Comparison of ENCODE assay signal across 14 cellular contexts in genomic region chr2:203396667-203397066, GRCh38.
DNase-seq lines count a peak whose midpoint lies in the region; ATAC-seq and TF ChIP-seq lines count a peak whose summit lies in the region.
"Had no signal": no experiment of that assay in that cellular context is flagged by ENCODE, and none has a peak within 500 bp of the region (broad histone marks: within the 10 kb centered on the region; RNA-seq: fewer than 3 reads in every experiment).

No MANE protein-coding gene starts in this region.

- peaks cover 11% of the 10 kb centered on the region for H3K36me3 Mint-ChIP-seq in activated naive CD4-positive, alpha-beta T cell treated with anti-CD3 and anti-CD28 coated beads, Interleukin-2, amount 10 ng/mL, durations not matched to agents 7 days and 5 days

- ATAC-seq in GM18861 (IDR thresholded peaks at IDR 0.05; ENCODE audit: unreplicated experiment) (no peak), HG03469 (IDR thresholded peaks at IDR 0.05; ENCODE audit: unreplicated experiment) (no peak)

- H3K27ac Mint-ChIP-seq in activated naive CD4-positive, alpha-beta T cell treated with anti-CD3 and anti-CD28 coated beads, Interleukin-2, amount 10 ng/mL, durations not matched to agents 7 days and 5 days = no peak overlapping the region
- H3K27ac Mint-ChIP-seq: IgD-negative memory B cell; T-helper 1 cell treated with Interleukin-12 subunit alpha and Interleukin-12 subunit beta and Interleukin-4 antibody, amounts not matched to agents 30 μg/mL and 1 μg/mL, for 36 hours had no signal

- no peaks in the 10 kb centered on the region for H3K9me2 ChIP-seq in DOHH2 (replicated peaks; ENCODE audit: control insufficient read depth, low read length)
- no peaks in the 10 kb centered on the region for H3K9me2 ChIP-seq in Loucy (replicated peaks; ENCODE audit: low read depth, low read length)

- H3K9ac ChIP-seq in Loucy (ENCODE audit: low read depth, low read length, poor library complexity, severe bottlenecking) = no peak overlapping the region

- peaks cover 20% of the 10 kb centered on the region for H3K36me3 ChIP-seq in DOHH2 (ENCODE audit: control insufficient read depth, low read length)
- peaks cover 45% of the 10 kb centered on the region for H3K36me3 ChIP-seq in Loucy (ENCODE audit: insufficient read depth, low read length)

- H3K4me2 ChIP-seq in DOHH2 (ENCODE audit: low read length) (no peak overlapping the region), Loucy (ENCODE audit: low read depth, low read length, poor library complexity, severe bottlenecking) (no peak overlapping the region)

- CTCF ChIA-PET in activated naive CD4-positive, alpha-beta T cell treated with anti-CD3 and anti-CD28 coated beads, Interleukin-2, amount 10 ng/mL, durations not matched to agents 7 days and 5 days (lab: Charles Lee) = no interaction called here

- H3K4me3 ChIP-seq in DOHH2 (ENCODE audit: low read length) (no peak overlapping the region), Loucy (ENCODE audit: low read length, poor library complexity, severe bottlenecking) (no peak overlapping the region)
- H3K4me3 ChIP-seq: suprapubic skin had no signal

- TF ChIP-seq CTCF in DOHH2 (IDR thresholded peaks at IDR 0.05; ENCODE audit: low read depth, low read length, poor library complexity, severe bottlenecking) = peak; percentile 39
- TF ChIP-seq CTCF in Loucy (conservative IDR thresholded peaks at IDR 0.05; ENCODE audit: low read length) = peak; percentile 46

- peaks cover 4% of the 10 kb centered on the region for H3K4me1 Mint-ChIP-seq in activated naive CD4-positive, alpha-beta T cell treated with anti-CD3 and anti-CD28 coated beads, Interleukin-2, amount 10 ng/mL, durations not matched to agents 7 days and 5 days
- H3K4me1 Mint-ChIP-seq: IgD-negative memory B cell had no signal

- peak; percentile 24 for DNase-seq in cerebellar cortex (ENCODE audit: low spot score)
- peak; percentile 6 for DNase-seq in left kidney (ENCODE audit: low read depth, low spot score)
- DNase-seq in activated naive CD4-positive, alpha-beta T cell treated with anti-CD3 and anti-CD28 coated beads, Interleukin-2, amount 10 ng/mL, durations not matched to agents 7 days and 5 days = no peak
- no peak for DNase-seq in central memory CD4-positive, alpha-beta T cell
- DNase-seq: activated T-cell treated with anti-CD3 and anti-CD28 coated beads for 4 hours; NCI-H510A; stimulated activated CD4-positive, alpha-beta T cell treated with anti-CD3 and anti-CD28 coated beads, Interleukin-4, amount 100 ng/mL, for 24 hours had no signal

- H4K20me1 ChIP-seq in DOHH2 (ENCODE audit: control insufficient read depth, insufficient read depth, low read depth, low read length) (no peaks in the 10 kb centered on the region), Loucy (ENCODE audit: insufficient read depth, low read length, poor library complexity, severe bottlenecking) (no peaks in the 10 kb centered on the region)

- H3K27me3 ChIP-seq in DOHH2 (ENCODE audit: control insufficient read depth, low read length) = no peaks in the 10 kb centered on the region
- no peaks in the 10 kb centered on the region for H3K27me3 ChIP-seq in Loucy (ENCODE audit: insufficient read depth, low read length, poor library complexity, severe bottlenecking)
- H3K27me3 ChIP-seq: suprapubic skin had no signal

- H3F3A ChIP-seq in DOHH2 (ENCODE audit: control insufficient read depth, insufficient read depth) (peaks cover 6% of the 10 kb centered on the region; the same call in 1 of the 2 replicates), Loucy (ENCODE audit: low read depth) (no peaks in the 10 kb centered on the region)

- H3K4me1 ChIP-seq in DOHH2 (ENCODE audit: control insufficient read depth, low read length) = no peaks in the 10 kb centered on the region
- no peaks in the 10 kb centered on the region for H3K4me1 ChIP-seq in Loucy (ENCODE audit: insufficient read depth, low read length, poor library complexity, severe bottlenecking)
- H3K4me1 ChIP-seq: suprapubic skin had no signal

- peaks cover 4% of the 10 kb centered on the region for H3K9me3 Mint-ChIP-seq in activated naive CD4-positive, alpha-beta T cell treated with anti-CD3 and anti-CD28 coated beads, Interleukin-2, amount 10 ng/mL, durations not matched to agents 7 days and 5 days

- no peak overlapping the region for H2AFZ ChIP-seq in Loucy (ENCODE audit: low read length)

- no peak overlapping the region for H3K27ac ChIP-seq in DOHH2 (ENCODE audit: low read depth, low read length)
- H3K27ac ChIP-seq: suprapubic skin had no signal

- H3K79me2 ChIP-seq in DOHH2 (ENCODE audit: control insufficient read depth, low read length) (no peaks in the 10 kb centered on the region), Loucy (ENCODE audit: insufficient read depth, low read length) (no peaks in the 10 kb centered on the region)

- H3K27me3 Mint-ChIP-seq in activated naive CD4-positive, alpha-beta T cell treated with anti-CD3 and anti-CD28 coated beads, Interleukin-2, amount 10 ng/mL, durations not matched to agents 7 days and 5 days = no peaks in the 10 kb centered on the region
- H3K27me3 Mint-ChIP-seq: IgD-negative memory B cell had no signal

- H3K4me3 Mint-ChIP-seq in activated naive CD4-positive, alpha-beta T cell treated with anti-CD3 and anti-CD28 coated beads, Interleukin-2, amount 10 ng/mL, durations not matched to agents 7 days and 5 days = no peak overlapping the region
- H3K4me3 Mint-ChIP-seq: IgD-negative memory B cell; T-helper 1 cell treated with Interleukin-12 subunit alpha and Interleukin-12 subunit beta and Interleukin-4 antibody, amounts not matched to agents 30 μg/mL and 1 μg/mL, for 36 hours had no signal

- H3K9me3 ChIP-seq in DOHH2 (ENCODE audit: control insufficient read depth, insufficient read depth, low read length) (no peaks in the 10 kb centered on the region), Loucy (ENCODE audit: insufficient read depth, low read depth, low read length) (no peaks in the 10 kb centered on the region; the same call in 1 of the 2 replicates)
- H3K9me3 ChIP-seq: suprapubic skin had no signal

Comparison
In these comparisons a context has a peak if more than half of its experiments do, and no peak if none do; other contexts are left out.
1. DNase-seq: peak in cerebellar cortex (single experiment) and left kidney (single experiment); none in activated naive CD4-positive, alpha-beta T cell treated with anti-CD3 and anti-CD28 coated beads, Interleukin-2, amount 10 ng/mL, durations not matched to agents 7 days and 5 days (single experiment) and central memory CD4-positive, alpha-beta T cell (single experiment).